In the genomic region with DNA sequence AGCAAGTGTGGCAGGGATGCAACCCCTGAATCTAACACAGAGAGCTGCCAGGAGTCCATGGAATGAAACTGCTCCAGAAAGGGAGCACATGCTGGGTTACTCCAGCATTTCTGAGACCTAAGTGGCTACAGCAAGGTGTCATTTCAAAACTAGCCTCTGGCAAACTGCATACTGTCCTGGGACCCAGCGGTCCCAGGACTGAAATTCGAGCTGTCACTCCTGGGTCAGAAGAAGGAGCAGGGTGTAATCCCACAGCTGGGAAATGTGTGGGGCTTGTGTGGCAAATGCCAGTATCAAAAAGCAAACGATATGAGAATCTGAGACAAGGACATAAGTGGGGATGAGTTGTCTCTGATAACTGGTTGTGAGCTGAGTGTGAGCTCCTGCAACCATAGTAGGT, we compare ENCODE assay signal across 35 cellular contexts.
DNase-seq lines count a peak whose midpoint lies in the region; ATAC-seq and TF ChIP-seq lines count a peak whose summit lies in the region.
"Had no signal": no experiment of that assay in that cellular context is flagged by ENCODE, and none has a peak within 500 bp of the region (broad histone marks: within the 10 kb centered on the region; RNA-seq: fewer than 3 reads in every experiment).

No MANE protein-coding gene starts in this region.

- peak; percentile 6 for DNase-seq in ELF-1 (ENCODE audit: low read depth, low spot score)
- DNase-seq in myocyte (ENCODE audit: low read depth): peak; percentile 38
- no peak for DNase-seq in neuronal stem cell (ENCODE audit: low spot score)
- DNase-seq in psoas muscle: no peak
- no peak for DNase-seq in activated CD8-positive, alpha-beta T cell treated with anti-CD3 and anti-CD28 coated beads, Interleukin-2, amount 10 ng/mL, durations not matched to agents 7 days and 5 days
- DNase-seq: 8988T; ACHN; AML-193; BE2C; C1 segment of cervical spinal cord; Caco-2; Calu3; CD4-positive, alpha-beta memory T cell; CD4-positive, alpha-beta T cell; CD4-positive, CD25-positive, alpha-beta regulatory T cell; CD8-positive, alpha-beta memory T cell; CD8-positive, alpha-beta T cell; COR-L47; DMS 273 treated with DMSO at 0.1 percent for 48 hours; DMS153; DMS53; DMS79; DMS79 treated with DMSO at 0.1 percent for 48 hours; DND-41; EL had no signal

- no peak overlapping the region for H4K8ac ChIP-seq in neuronal stem cell (ENCODE audit: low read depth, low read length)

- no peaks in the 10 kb centered on the region for H3K79me1 ChIP-seq in neuronal stem cell (ENCODE audit: low read depth, low read length)

- intact Hi-C loops in psoas muscle (cut with DNase I): no loop called here

- H2AFZ ChIP-seq in neuronal stem cell (ENCODE audit: low read length): no peak overlapping the region

- H3K4me1 ChIP-seq in neuronal stem cell (ENCODE audit: control insufficient read depth in 2 of 2, insufficient read depth in 1 of 2, low read depth in 1 of 2, low read length in 2 of 2) (peaks cover 0 to 2% of the 10 kb centered on the region in 2 donors), psoas muscle (no peaks in the 10 kb centered on the region)
- H3K4me1 ChIP-seq: A549; BE2C; BLaER1; BLaER1 treated with 17β-estradiol and CSF1 and Interleukin-3, amounts not matched to agents 10 nM and 100 nM; Caco-2 had no signal

- no peak for TF ChIP-seq CTCF in psoas muscle (IDR thresholded peaks at IDR 0.05)

- H3K4me3 ChIP-seq in neuronal stem cell (ENCODE audit: low read length in 2 of 2): peak overlapping the region in 1 of 2 donors; percentile 54
- no peak overlapping the region for H3K4me3 ChIP-seq in psoas muscle
- H3K4me3 ChIP-seq: A549; BLaER1; BLaER1 treated with 17β-estradiol and CSF1 and Interleukin-3, amounts not matched to agents 10 nM and 100 nM had no signal

- no peak overlapping the region for H2BK120ac ChIP-seq in neuronal stem cell (ENCODE audit: low read depth, low read length)

- H2BK5ac ChIP-seq in neuronal stem cell (ENCODE audit: low read length): no peak overlapping the region

- H3K9ac ChIP-seq in neuronal stem cell (ENCODE audit: low read depth, low read length, poor library complexity): no peak overlapping the region
- H3K9ac ChIP-seq: BLaER1; BLaER1 treated with 17β-estradiol and CSF1 and Interleukin-3, amounts not matched to agents 10 nM and 100 nM had no signal

- CTCF ChIA-PET in activated CD8-positive, alpha-beta T cell treated with anti-CD3 and anti-CD28 coated beads, Interleukin-2, amount 10 ng/mL, durations not matched to agents 7 days and 5 days (lab: Charles Lee): interaction anchor here (0.9 kb wide), 1 partner anchor 32 kb away, joined by 3 read pairs; no protein-coding TSS in a partner anchor

- peaks cover 21% of the 10 kb centered on the region for H3K9me3 Mint-ChIP-seq in activated CD8-positive, alpha-beta T cell treated with anti-CD3 and anti-CD28 coated beads, Interleukin-2, amount 10 ng/mL, durations not matched to agents 7 days and 5 days (ENCODE audit: insufficient read depth)

- peaks cover 0 to 1% of the 10 kb centered on the region in 2 donors for H3K36me3 ChIP-seq in neuronal stem cell (replicated peaks in 1 of 2; ENCODE audit: control insufficient read depth in 2 of 2, insufficient read depth in 2 of 2, low read length in 2 of 2)
- no peaks in the 10 kb centered on the region for H3K36me3 ChIP-seq in psoas muscle (ENCODE audit: insufficient read depth in 1 of 2, low read depth in 1 of 2)
- H3K36me3 ChIP-seq: BE2C; BLaER1; BLaER1 treated with 17β-estradiol and CSF1 and Interleukin-3, amounts not matched to agents 10 nM and 100 nM had no signal

- H3K27ac ChIP-seq in neuronal stem cell (replicated peaks; ENCODE audit: low read length) (no peak overlapping the region), psoas muscle (no peak overlapping the region)
- H3K27ac ChIP-seq: 22Rv1; A549; BLaER1; BLaER1 treated with 17β-estradiol and CSF1 and Interleukin-3, amounts not matched to agents 10 nM and 100 nM; C4-2B had no signal

- H3K9me3 ChIP-seq in neuronal stem cell (replicated peaks in 1 of 2; ENCODE audit: control insufficient read depth in 2 of 2, insufficient read depth in 1 of 2, low read depth in 1 of 2, low read length in 2 of 2): no peaks in the 10 kb centered on the region
- H3K9me3 ChIP-seq in psoas muscle: peaks cover 11% of the 10 kb centered on the region
- H3K9me3 ChIP-seq: A549, BE2C, Caco-2 had no signal

- no peak overlapping the region for H4K91ac ChIP-seq in neuronal stem cell (ENCODE audit: low read depth, low read length, poor library complexity)

- no peak overlapping the region for H3K14ac ChIP-seq in neuronal stem cell (ENCODE audit: low read length)

- ATAC-seq in psoas muscle (peak; percentile 28 to 54 (median 41)), GM18519 (IDR thresholded peaks at IDR 0.05; ENCODE audit: low FRiP score, unreplicated experiment) (no peak), GM21576 (IDR thresholded peaks at IDR 0.05; ENCODE audit: unreplicated experiment) (no peak), HG03354 (IDR thresholded peaks at IDR 0.05; ENCODE audit: poor library complexity, severe bottlenecking, unreplicated experiment) (no peak)
- ATAC-seq in activated CD8-positive, alpha-beta T cell treated with anti-CD3 and anti-CD28 coated beads, Interleukin-2, amount 10 ng/mL, durations not matched to agents 7 days and 5 days: no peak
- ATAC-seq: A549; CD8-positive, alpha-beta T cell had no signal

- no CpG with 5 or more reads among the region's 3 CpGs for WGBS in neuronal stem cell (ENCODE audit: extremely low coverage in 2 of 2, insufficient read length in 2 of 2, insufficient replicate concordance in 1 of 2), 2 donors
- 30 to 65% (median 57%) methylated on average over 3 of the region's 3 CpGs for WGBS in psoas muscle, 3 donors

- peak overlapping the region; percentile 25 for H3K23ac ChIP-seq in neuronal stem cell (ENCODE audit: low read depth, low read length, poor library complexity)

- H3K27ac Mint-ChIP-seq in activated CD8-positive, alpha-beta T cell treated with anti-CD3 and anti-CD28 coated beads, Interleukin-2, amount 10 ng/mL, durations not matched to agents 7 days and 5 days: no peak overlapping the region
- H3K27ac Mint-ChIP-seq: B cell; CD14-positive monocyte; CD4-positive, alpha-beta memory T cell; CD4-positive, alpha-beta T cell; CD4-positive, CD25-positive, alpha-beta regulatory T cell; CD8-positive, alpha-beta memory T cell; CD8-positive, alpha-beta T cell had no signal

- H3K27me3 ChIP-seq in neuronal stem cell (ENCODE audit: control insufficient read depth in 3 of 3, insufficient read depth in 3 of 3, low read depth in 1 of 3, low read length in 3 of 3) (no peaks in the 10 kb centered on the region), psoas muscle (ENCODE audit: insufficient read depth in 3 of 3, low read length in 2 of 3) (no peaks in the 10 kb centered on the region)
- H3K27me3 ChIP-seq: BE2C; BLaER1; BLaER1 treated with 17β-estradiol and CSF1 and Interleukin-3, amounts not matched to agents 10 nM and 100 nM had no signal

- H3K4me1 Mint-ChIP-seq in activated CD8-positive, alpha-beta T cell treated with anti-CD3 and anti-CD28 coated beads, Interleukin-2, amount 10 ng/mL, durations not matched to agents 7 days and 5 days (ENCODE audit: low read depth): no peaks in the 10 kb centered on the region
- H3K4me1 Mint-ChIP-seq: B cell; CD14-positive monocyte; CD4-positive, alpha-beta memory T cell; CD4-positive, CD25-positive, alpha-beta regulatory T cell; CD8-positive, alpha-beta memory T cell had no signal

- H3K4ac ChIP-seq in neuronal stem cell (ENCODE audit: low read length): no peak overlapping the region

- H3K4me2 ChIP-seq in neuronal stem cell (ENCODE audit: insufficient read depth, low read length, poor library complexity, severe bottlenecking): no peak overlapping the region
- H3K4me2 ChIP-seq: A549; BLaER1; BLaER1 treated with 17β-estradiol and CSF1 and Interleukin-3, amounts not matched to agents 10 nM and 100 nM had no signal

- no peaks in the 10 kb centered on the region for H3K36me3 Mint-ChIP-seq in activated CD8-positive, alpha-beta T cell treated with anti-CD3 and anti-CD28 coated beads, Interleukin-2, amount 10 ng/mL, durations not matched to agents 7 days and 5 days (ENCODE audit: low read depth)
- H3K36me3 Mint-ChIP-seq: CD14-positive monocyte; CD4-positive, CD25-positive, alpha-beta regulatory T cell; CD8-positive, alpha-beta T cell had no signal

- no peak overlapping the region for H2BK15ac ChIP-seq in neuronal stem cell (ENCODE audit: low read length)

- H2AK5ac ChIP-seq in neuronal stem cell (ENCODE audit: low read depth, low read length): no peak overlapping the region

- no peak overlapping the region for H3K4me3 Mint-ChIP-seq in activated CD8-positive, alpha-beta T cell treated with anti-CD3 and anti-CD28 coated beads, Interleukin-2, amount 10 ng/mL, durations not matched to agents 7 days and 5 days
- H3K4me3 Mint-ChIP-seq: B cell; CD14-positive monocyte; CD4-positive, alpha-beta memory T cell; CD4-positive, alpha-beta T cell; CD4-positive, CD25-positive, alpha-beta regulatory T cell; CD8-positive, alpha-beta memory T cell; CD8-positive, alpha-beta T cell had no signal

- H3K27me3 Mint-ChIP-seq in activated CD8-positive, alpha-beta T cell treated with anti-CD3 and anti-CD28 coated beads, Interleukin-2, amount 10 ng/mL, durations not matched to agents 7 days and 5 days (ENCODE audit: low read depth): peaks cover 3% of the 10 kb centered on the region
- H3K27me3 Mint-ChIP-seq: CD4-positive, alpha-beta T cell; CD4-positive, CD25-positive, alpha-beta regulatory T cell had no signal

- H2BK12ac ChIP-seq in neuronal stem cell (ENCODE audit: low read length): no peak overlapping the region

- POLR2A ChIA-PET in activated CD8-positive, alpha-beta T cell treated with anti-CD3 and anti-CD28 coated beads, Interleukin-2, amount 10 ng/mL, durations not matched to agents 7 days and 5 days (lab: Charles Lee): no interaction called here

- no peak overlapping the region for H3K18ac ChIP-seq in neuronal stem cell (ENCODE audit: low read length)

Comparison
In these comparisons a context has a peak if more than half of its experiments do, and no peak if none do; other contexts are left out.
1. DNase-seq: peak in ELF-1 (single experiment) and myocyte (single experiment); none in neuronal stem cell (single experiment), psoas muscle (0 of 2) and activated CD8-positive, alpha-beta T cell treated with anti-CD3 and anti-CD28 coated beads, Interleukin-2, amount 10 ng/mL, durations not matched to agents 7 days and 5 days (single experiment).
2. ATAC-seq: peak in psoas muscle (4 of 4); none in activated CD8-positive, alpha-beta T cell treated with anti-CD3 and anti-CD28 coated beads, Interleukin-2, amount 10 ng/mL, durations not matched to agents 7 days and 5 days (single experiment), GM18519 (single experiment), GM21576 (single experiment) and HG03354 (single experiment).